Comparison of ENCODE assay signal across 9 cellular contexts in genomic region chr17:46002311-46002972, GRCh38. TPM values are rescaled to one million over a fixed set of nuclear protein-coding genes. Genes with fewer than 3 reads are reported as not detected.
DNase-seq lines count a peak whose midpoint lies in the region; ATAC-seq and FAIRE-seq lines count a peak whose summit lies in the region.
"Had no signal": no experiment of that assay in that cellular context is flagged by ENCODE, and none has a peak within 500 bp of the region (broad histone marks: within the 10 kb centered on the region; RNA-seq: fewer than 3 reads in every experiment).

No MANE protein-coding gene starts in this region.

- peaks cover 0 to 6% (median 0%) of the 10 kb centered on the region in 5 donors for H3K27me3 Mint-ChIP-seq in naive thymus-derived CD8-positive, alpha-beta T cell
- H3K27me3 Mint-ChIP-seq in stimulated activated memory B cell treated with anti-CD40 and anti-IgM and Interleukin-4, amounts not matched to agents 10 μg/mL and 1 μg/mL and 100 μg/mL, for 72 hours, result no peaks in the 10 kb centered on the region

- ATAC-seq in esophagus mucosa, result peak; percentile 74
- ATAC-seq in naive thymus-derived CD8-positive, alpha-beta T cell, result peak; percentile 96
- ATAC-seq in stimulated activated memory B cell treated with anti-CD40 and anti-IgM and Interleukin-4, amounts not matched to agents 10 μg/mL and 1 μg/mL and 100 μg/mL, for 72 hours, result peak; percentile 91
- no peak for ATAC-seq in HG03469 (IDR thresholded peaks at IDR 0.05; ENCODE audit: unreplicated experiment)

- peak overlapping the region in 3 of 10 donors; percentile 40 to 56 (median 47) for H3K27ac Mint-ChIP-seq in naive thymus-derived CD8-positive, alpha-beta T cell
- peak overlapping the region; percentile 30 for H3K27ac Mint-ChIP-seq in stimulated activated memory B cell treated with anti-CD40 and anti-IgM and Interleukin-4, amounts not matched to agents 10 μg/mL and 1 μg/mL and 100 μg/mL, for 72 hours

- POLR2A ChIA-PET in naive thymus-derived CD8-positive, alpha-beta T cell (lab: Charles Lee), result no interaction called here

- no peaks in the 10 kb centered on the region for H3K36me3 Mint-ChIP-seq in naive thymus-derived CD8-positive, alpha-beta T cell
- no peaks in the 10 kb centered on the region for H3K36me3 Mint-ChIP-seq in stimulated activated memory B cell treated with anti-CD40 and anti-IgM and Interleukin-4, amounts not matched to agents 10 μg/mL and 1 μg/mL and 100 μg/mL, for 72 hours

- DNase-seq in DMS153 treated with DMSO at 0.1 percent for 48 hours (lab: John Stamatoyannopoulos, UW; ENCODE audit: unreplicated experiment) (peak; percentile 78), HTR-8/SVneo (ENCODE audit: insufficient read length, low spot score) (peak; percentile 90), OCI-M1 (lab: John Stamatoyannopoulos, UW) (peak; percentile 82), activated T-cell treated with anti-CD3 and anti-CD28 coated beads for 24 hours (ENCODE audit: low read depth) (peak; percentile 64)
- peak; percentile 56 to 86 (median 72) for DNase-seq in naive thymus-derived CD8-positive, alpha-beta T cell

- H3K4me3 Mint-ChIP-seq in naive thymus-derived CD8-positive, alpha-beta T cell, result no peak overlapping the region
- H3K4me3 Mint-ChIP-seq in stimulated activated memory B cell treated with anti-CD40 and anti-IgM and Interleukin-4, amounts not matched to agents 10 μg/mL and 1 μg/mL and 100 μg/mL, for 72 hours, result no peak overlapping the region

- FAIRE-seq in HTR-8/SVneo (lab: Jason Lieb, UNC), result peak; percentile 95
- FAIRE-seq: colon had no signal

- H3K4me1 Mint-ChIP-seq in naive thymus-derived CD8-positive, alpha-beta T cell, result peaks cover 0 to 2% (median under 1%) of the 10 kb centered on the region in 4 donors
- H3K4me1 Mint-ChIP-seq in stimulated activated memory B cell treated with anti-CD40 and anti-IgM and Interleukin-4, amounts not matched to agents 10 μg/mL and 1 μg/mL and 100 μg/mL, for 72 hours, result peaks cover 12% of the 10 kb centered on the region

- H3K9me3 Mint-ChIP-seq in naive thymus-derived CD8-positive, alpha-beta T cell, result no peaks in the 10 kb centered on the region
- no peaks in the 10 kb centered on the region for H3K9me3 Mint-ChIP-seq in stimulated activated memory B cell treated with anti-CD40 and anti-IgM and Interleukin-4, amounts not matched to agents 10 μg/mL and 1 μg/mL and 100 μg/mL, for 72 hours

RNA-seq across cellular contexts. Expression of gene STH, which starts 3.4 kb away (rescaled TPM):
- not detected for total RNA-seq in esophagus mucosa
- total RNA-seq in naive thymus-derived CD8-positive, alpha-beta T cell, result not detected
- not detected for polyA plus RNA-seq in naive thymus-derived CD8-positive, alpha-beta T cell
